Comparison of ENCODE assay signal across 8 cellular contexts in genomic region chr12:12333980-12334709, GRCh38. TPM values are rescaled to one million over a fixed set of nuclear protein-coding genes. Genes with fewer than 3 reads are reported as not detected.
A peak's percentile ranks its signal among the peaks of the same experiment; 100 is the strongest.
DNase-seq lines count a peak whose midpoint lies in the region; ATAC-seq and TF ChIP-seq lines count a peak whose summit lies in the region.

No MANE protein-coding gene starts in this region.

- H3K79me2 ChIP-seq in MM.1S (ENCODE audit: low read length): no peaks in the 10 kb centered on the region

- peak overlapping the region; percentile 33 for H2AFZ ChIP-seq in MM.1S (ENCODE audit: low read length)

- H3K4me3 ChIP-seq in MM.1S (ENCODE audit: low read length) (no peak overlapping the region), ascending aorta (no peak overlapping the region)

- peak; percentile 91 for TF ChIP-seq CTCF in MM.1S (IDR thresholded peaks at IDR 0.05; ENCODE audit: low read length)
- TF ChIP-seq CTCF in ascending aorta (IDR thresholded peaks at IDR 0.05): peak; percentile 47 to 67 (median 60)

- no peak overlapping the region for H3K9ac ChIP-seq in MM.1S (ENCODE audit: low read length)

- H3K36me3 ChIP-seq in MM.1S (replicated peaks; ENCODE audit: insufficient read depth, low read length) (no peaks in the 10 kb centered on the region), ascending aorta (peaks cover 5 to 16% of the 10 kb centered on the region in 2 donors)

- no peaks in the 10 kb centered on the region for H3F3A ChIP-seq in MM.1S (ENCODE audit: insufficient read depth, low read length)

- DNase-seq in AG08396 (ENCODE audit: low spot score) (peak; percentile 68), MM.1S (peak; percentile 72), T-helper 1 cell (peak; percentile 35 to 71 (median 49)), ascending aorta (ENCODE audit: low spot score in 2 of 2) (no peak), iPS-NIHi7 (ENCODE audit: extremely low spot score) (peak; percentile 78)
- peak; percentile 13 for DNase-seq in stimulated activated CD4-positive, alpha-beta T cell treated with anti-CD3 and anti-CD28 coated beads, Interleukin-2, amount 100 ng/mL, for 4 hours (ENCODE audit: low read depth)

- no peak overlapping the region for H3K27ac ChIP-seq in MM.1S (ENCODE audit: low read length)
- peak overlapping the region; percentile 36 to 53 for H3K27ac ChIP-seq in ascending aorta

- no peaks in the 10 kb centered on the region for H3K4me1 ChIP-seq in MM.1S (ENCODE audit: low read length)
- H3K4me1 ChIP-seq in ascending aorta: peaks cover 8 to 29% of the 10 kb centered on the region in 2 donors

- no peaks in the 10 kb centered on the region for H3K9me2 ChIP-seq in MM.1S (replicated peaks; ENCODE audit: insufficient read depth, low read length)

- peak overlapping the region; percentile 39 for H3K4me2 ChIP-seq in MM.1S (ENCODE audit: low read depth, low read length)

- ATAC-seq in GM18861 (IDR thresholded peaks at IDR 0.05; ENCODE audit: unreplicated experiment): peak; percentile 58
- ATAC-seq in HG03097 (IDR thresholded peaks at IDR 0.05; ENCODE audit: low FRiP score, unreplicated experiment): no peak

- H4K20me1 ChIP-seq in MM.1S (ENCODE audit: insufficient read depth, low read length): no peaks in the 10 kb centered on the region

- no peaks in the 10 kb centered on the region for H3K27me3 ChIP-seq in MM.1S (replicated peaks; ENCODE audit: insufficient read depth, low read length)
- no peaks in the 10 kb centered on the region for H3K27me3 ChIP-seq in ascending aorta

- H3K9me3 ChIP-seq in MM.1S (replicated peaks; ENCODE audit: insufficient read depth, low read length): no peaks in the 10 kb centered on the region
- H3K9me3 ChIP-seq in ascending aorta: no peaks in the 10 kb centered on the region

- intact Hi-C loops in ascending aorta (cut with DNase I): loop anchor here (5.0 to 10.0 kb wide), 3 partner anchors 67 to 779 kb away; partner anchors contain the start of gene LRP6

RNA-seq across cellular contexts. Expression of gene MANSC1, which starts 15.9 kb away (rescaled TPM):
- 72.1 TPM for total RNA-seq in ascending aorta

RNA-seq across cellular contexts. Expression of gene BORCS5, which starts 22.7 kb away (rescaled TPM):
- 3.0 TPM for total RNA-seq in ascending aorta

Comparison
In these comparisons a context has a peak if more than half of its experiments do, and no peak if none do; other contexts are left out.
1. DNase-seq: peak in AG08396 (single experiment), MM.1S (single experiment), T-helper 1 cell (5 of 5), iPS-NIHi7 (single experiment) and stimulated activated CD4-positive, alpha-beta T cell treated with anti-CD3 and anti-CD28 coated beads, Interleukin-2, amount 100 ng/mL, for 4 hours (single experiment); none in ascending aorta (0 of 2).